In the genomic region with DNA sequence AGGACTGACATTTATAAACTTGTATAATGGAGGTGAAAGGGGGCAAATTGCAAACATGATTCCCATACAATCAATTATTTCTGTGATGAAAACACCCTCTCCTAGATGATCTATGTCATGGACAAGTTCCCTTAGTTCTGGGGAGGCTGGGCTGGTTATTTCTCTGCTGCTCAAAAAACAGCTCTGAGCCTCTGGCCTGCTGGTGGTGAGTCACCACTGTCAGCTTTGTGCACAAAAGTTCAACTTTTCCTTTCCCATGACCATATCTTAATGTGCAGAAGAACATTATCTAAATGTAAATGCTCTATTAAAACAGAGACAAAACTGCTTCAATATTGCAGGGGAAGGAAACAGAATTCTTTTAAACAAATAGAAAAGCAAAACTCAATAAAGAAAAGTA, we compare ENCODE assay signal across 12 cellular contexts.
DNase-seq lines count a peak whose midpoint lies in the region; ATAC-seq and TF ChIP-seq lines count a peak whose summit lies in the region.
"Had no signal": no experiment of that assay in that cellular context is flagged by ENCODE, and none has a peak within 500 bp of the region (broad histone marks: within the 10 kb centered on the region; RNA-seq: fewer than 3 reads in every experiment).

No MANE protein-coding gene starts in this region.

- H3K27ac ChIP-seq in caudate nucleus (ENCODE audit: low read depth, low read length): no peak overlapping the region
- H3K27ac ChIP-seq: body of pancreas, SJSA1 had no signal

- no peak for TF ChIP-seq CTCF in activated CD8-positive, alpha-beta T cell treated with anti-CD3 and anti-CD28 coated beads for 36 hours (IDR thresholded peaks at IDR 0.05)
- TF ChIP-seq CTCF in fibroblast of mammary gland (conservative IDR thresholded peaks at IDR 0.05; ENCODE audit: control insufficient read depth, insufficient read depth, low read depth, low read length) (no peak), GM13977 (IDR thresholded peaks at IDR 0.05; ENCODE audit: extremely low read depth, insufficient read depth, missing control alignments) (no peak)

- no peaks in the 10 kb centered on the region for H3K9me3 Mint-ChIP-seq in activated CD8-positive, alpha-beta T cell treated with anti-CD3 and anti-CD28 coated beads for 36 hours

- no peak overlapping the region for H3K27ac Mint-ChIP-seq in activated CD8-positive, alpha-beta T cell treated with anti-CD3 and anti-CD28 coated beads for 36 hours

- in situ Hi-C loops in ACHN (cut with HindIII; ENCODE audit: low pct_ligation_motif_present, low pct_unique_long_range_greater_than_20kb, low sequenced_read_pairs) (no loop called here), GM13977 (cut with MboI; ENCODE audit: low pct_unique_long_range_greater_than_20kb, low sequenced_read_pairs, unreplicated experiment) (no loop called here)

- CTCF ChIA-PET in activated CD8-positive, alpha-beta T cell treated with anti-CD3 and anti-CD28 coated beads for 36 hours (lab: Charles Lee): no interaction called here

- no peaks in the 10 kb centered on the region for H3K27me3 Mint-ChIP-seq in activated CD8-positive, alpha-beta T cell treated with anti-CD3 and anti-CD28 coated beads for 36 hours

- POLR2A ChIA-PET in activated CD8-positive, alpha-beta T cell treated with anti-CD3 and anti-CD28 coated beads for 36 hours (lab: Charles Lee): interaction anchor here (0.6 kb wide), 1 partner anchor 291 kb away, joined by 3 read pairs; no protein-coding TSS in a partner anchor

- no peaks in the 10 kb centered on the region for H3K36me3 Mint-ChIP-seq in activated CD8-positive, alpha-beta T cell treated with anti-CD3 and anti-CD28 coated beads for 36 hours (ENCODE audit: low read depth)

- H3K4me1 Mint-ChIP-seq in activated CD8-positive, alpha-beta T cell treated with anti-CD3 and anti-CD28 coated beads for 36 hours (ENCODE audit: low read depth): peaks cover 31% of the 10 kb centered on the region

- no peak overlapping the region for H3K4me3 ChIP-seq in fibroblast of mammary gland (ENCODE audit: control insufficient read depth, low read depth, low read length)
- H3K4me3 ChIP-seq: body of pancreas, SJSA1 had no signal

- peak; percentile 56 for ATAC-seq in activated CD8-positive, alpha-beta T cell treated with anti-CD3 and anti-CD28 coated beads for 36 hours
- no peak for ATAC-seq in HG02610 (IDR thresholded peaks at IDR 0.05; ENCODE audit: unreplicated experiment)
- ATAC-seq: body of pancreas had no signal

- peak; percentile 8 for DNase-seq in stimulated activated CD4-positive, alpha-beta T cell treated with anti-CD3 and anti-CD28 coated beads, Interleukin-15, amount 100 ng/mL, for 24 hours
- no peak for DNase-seq in stimulated activated CD4-positive, alpha-beta T cell treated with anti-CD3 and anti-CD28 coated beads, Interleukin-4, amount 100 ng/mL, for 1 hour
- peak; percentile 20 for DNase-seq in activated CD8-positive, alpha-beta T cell treated with anti-CD3 and anti-CD28 coated beads for 36 hours
- DNase-seq in fibroblast of mammary gland (ENCODE audit: low read depth) (peak; percentile 73), ACHN (no peak), caudate nucleus (lab: John Stamatoyannopoulos, UW) (no peak), GM13977 (ENCODE audit: low spot score) (no peak)
- DNase-seq: DMS79 treated with DMSO at 0.1 percent for 48 hours, NCI-H2081 treated with DMSO at 0.1 percent for 48 hours had no signal

- H3K4me3 Mint-ChIP-seq in activated CD8-positive, alpha-beta T cell treated with anti-CD3 and anti-CD28 coated beads for 36 hours: no peak overlapping the region

- intact Hi-C loops in activated CD8-positive, alpha-beta T cell treated with anti-CD3 and anti-CD28 coated beads for 36 hours (cut with micrococcal nuclease): no loop called here

Comparison
In these comparisons a context has a peak if more than half of its experiments do, and no peak if none do; other contexts are left out.
1. DNase-seq: peak in stimulated activated CD4-positive, alpha-beta T cell treated with anti-CD3 and anti-CD28 coated beads, Interleukin-15, amount 100 ng/mL, for 24 hours (single experiment), activated CD8-positive, alpha-beta T cell treated with anti-CD3 and anti-CD28 coated beads for 36 hours (single experiment) and fibroblast of mammary gland (single experiment); none in stimulated activated CD4-positive, alpha-beta T cell treated with anti-CD3 and anti-CD28 coated beads, Interleukin-4, amount 100 ng/mL, for 1 hour (single experiment), ACHN (single experiment), caudate nucleus (0 of 61) and GM13977 (single experiment).